Comparison of ENCODE assay signal across 7 cellular contexts in genomic region chr6:106973841-106974336, GRCh38. TPM values are rescaled to one million over a fixed set of nuclear protein-coding genes. Genes with fewer than 3 reads are reported as not detected.
DNase-seq lines count a peak whose midpoint lies in the region; ATAC-seq lines count a peak whose summit lies in the region.

No MANE protein-coding gene starts in this region.

- H3K27ac Mint-ChIP-seq in central memory CD8-positive, alpha-beta T cell (ENCODE audit: low read depth) = no peak overlapping the region
- peak overlapping the region in 5 of 6 donors; percentile 72 to 97 (median 93) for H3K27ac Mint-ChIP-seq in naive B cell

- H3K36me3 Mint-ChIP-seq in central memory CD8-positive, alpha-beta T cell (ENCODE audit: insufficient read depth) = peaks cover 2% of the 10 kb centered on the region
- peaks cover 0 to 9% of the 10 kb centered on the region in 2 donors for H3K36me3 Mint-ChIP-seq in naive B cell

- H3K27me3 Mint-ChIP-seq in central memory CD8-positive, alpha-beta T cell = peaks cover 59% of the 10 kb centered on the region
- H3K27me3 Mint-ChIP-seq in naive B cell = no peaks in the 10 kb centered on the region

- H3K9me3 Mint-ChIP-seq in central memory CD8-positive, alpha-beta T cell = no peaks in the 10 kb centered on the region
- no peaks in the 10 kb centered on the region for H3K9me3 Mint-ChIP-seq in naive B cell

- peaks cover 11% of the 10 kb centered on the region for H3K4me1 Mint-ChIP-seq in central memory CD8-positive, alpha-beta T cell
- H3K4me1 Mint-ChIP-seq in naive B cell = peaks cover 25 to 32% (median 28%) of the 10 kb centered on the region in 3 donors

- peak overlapping the region; percentile 64 for H3K4me3 Mint-ChIP-seq in central memory CD8-positive, alpha-beta T cell
- peak overlapping the region; percentile 96 to 99 (median 97) for H3K4me3 Mint-ChIP-seq in naive B cell

- peak; percentile 6 for ATAC-seq in GM21619 (IDR thresholded peaks at IDR 0.05; ENCODE audit: unreplicated experiment)
- no peak for ATAC-seq in central memory CD8-positive, alpha-beta T cell (replicated peaks; ENCODE audit: extremely low read depth, poor library complexity, severe bottlenecking)
- peak; percentile 8 to 9 for ATAC-seq in naive B cell (ENCODE audit: low read depth in 2 of 2)
- no peak for ATAC-seq in GM19023 (IDR thresholded peaks at IDR 0.05; ENCODE audit: unreplicated experiment)

- DNase-seq in NCI-H2171 treated with DMSO at 0.1 percent for 48 hours (lab: John Stamatoyannopoulos, UW) = peak; percentile 68
- DNase-seq in central memory CD8-positive, alpha-beta T cell (ENCODE audit: low spot score in 2 of 2) = no peak
- DNase-seq in naive B cell = peak; percentile 36
- DNase-seq in RPMI8226 = no peak
- no peak for DNase-seq in NCI-H1048 (lab: John Stamatoyannopoulos, UW)

RNA-seq across cellular contexts. Expression of gene CD24, which starts 0.6 kb away (rescaled TPM):
- polyA plus RNA-seq in naive B cell (ENCODE audit: low read depth in 6 of 6) = 100 to 1,000 TPM in 5 of 6 donors, 10 to 100 TPM in 1; 69.7 to 206 (median 181) TPM

RNA-seq across cellular contexts. Expression of gene MTRES1, which starts 54.1 kb away (rescaled TPM):
- polyA plus RNA-seq in naive B cell (ENCODE audit: low read depth in 6 of 6) = 10 to 100 TPM; 10.6 to 13.6 (median 11.7) TPM

Comparison
In these comparisons a context has a peak if more than half of its experiments do, and no peak if none do; other contexts are left out.
1. ATAC-seq: peak in GM21619 (single experiment) and naive B cell (2 of 2); none in central memory CD8-positive, alpha-beta T cell (single experiment) and GM19023 (single experiment).
2. DNase-seq: peak in NCI-H2171 treated with DMSO at 0.1 percent for 48 hours (single experiment) and naive B cell (single experiment); none in central memory CD8-positive, alpha-beta T cell (0 of 2), RPMI8226 (single experiment) and NCI-H1048 (single experiment).